Comparison of ENCODE assay signal across 8 cellular contexts in genomic region chr4:70839537-70840093, GRCh38. TPM values are rescaled to one million over a fixed set of nuclear protein-coding genes. Genes with fewer than 3 reads are reported as not detected.
DNase-seq lines count a peak whose midpoint lies in the region; ATAC-seq and TF ChIP-seq lines count a peak whose summit lies in the region.

A gene with protein sequence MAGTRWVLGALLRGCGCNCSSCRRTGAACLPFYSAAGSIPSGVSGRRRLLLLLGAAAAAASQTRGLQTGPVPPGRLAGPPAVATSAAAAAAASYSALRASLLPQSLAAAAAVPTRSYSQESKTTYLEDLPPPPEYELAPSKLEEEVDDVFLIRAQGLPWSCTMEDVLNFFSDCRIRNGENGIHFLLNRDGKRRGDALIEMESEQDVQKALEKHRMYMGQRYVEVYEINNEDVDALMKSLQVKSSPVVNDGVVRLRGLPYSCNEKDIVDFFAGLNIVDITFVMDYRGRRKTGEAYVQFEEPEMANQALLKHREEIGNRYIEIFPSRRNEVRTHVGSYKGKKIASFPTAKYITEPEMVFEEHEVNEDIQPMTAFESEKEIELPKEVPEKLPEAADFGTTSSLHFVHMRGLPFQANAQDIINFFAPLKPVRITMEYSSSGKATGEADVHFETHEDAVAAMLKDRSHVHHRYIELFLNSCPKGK (minus strand): TSS chr4:70839890. CDS start chr4:70839827, 63 bp downstream.

- H3F3A ChIP-seq in PC-9 (ENCODE audit: insufficient read depth, low read depth) = no peaks in the 10 kb centered on the region

- H3K27ac ChIP-seq in PC-9 = peak within 1 kb of the TSS; percentile 54
- H3K27ac ChIP-seq in esophagus (ENCODE audit: low read depth in 2 of 2, low read length in 1 of 2) = peak within 1 kb of the TSS; percentile 92 to 96
- peak within 1 kb of the TSS; percentile 81 for H3K27ac ChIP-seq in muscle layer of colon (ENCODE audit: low read depth, low read length)

- no peaks in the 10 kb centered on the region for H3K27me3 ChIP-seq in PC-9 (ENCODE audit: insufficient read depth, low read depth)
- no peaks in the 10 kb centered on the region for H3K27me3 ChIP-seq in esophagus (ENCODE audit: control insufficient read depth in 1 of 2, insufficient read depth in 2 of 2, low read length in 2 of 2)
- H3K27me3 ChIP-seq in muscle layer of colon (ENCODE audit: control insufficient read depth in 1 of 2, insufficient read depth in 2 of 2, low read length in 2 of 2) = no peaks in the 10 kb centered on the region

- CTCF ChIA-PET in PC-9 (lab: Charles Lee) = no interaction called here

- WGBS in esophagus, 2 donors = 0 to 1% methylated on average over 46 to 58 of the region's 59 CpGs

- POLR2A ChIA-PET in PC-9 (lab: Charles Lee; ENCODE audit: unreplicated experiment) = interaction anchor here (0.5 kb wide), 1 partner anchor 40 kb away, joined by 3 read pairs; no protein-coding TSS in a partner anchor

- intact Hi-C loops in PC-9 (cut with micrococcal nuclease; ENCODE audit: unreplicated experiment) = loop anchor here (1.0 to 5.0 kb wide), 3 partner anchors 63 to 153 kb away; partner anchors contain the start of genes DCK, MOB1B and UTP3

- H3K4me3 ChIP-seq in PC-9 = peak within 1 kb of the TSS; percentile 80
- H3K4me3 ChIP-seq in esophagus (ENCODE audit: low read depth in 1 of 2, low read length in 2 of 2) = peak within 1 kb of the TSS; percentile 81 to 97
- H3K4me3 ChIP-seq in muscle layer of colon (ENCODE audit: low read depth in 1 of 2, low read length in 2 of 2) = peak within 1 kb of the TSS; percentile 56 to 82

- ATAC-seq in GM21526 (IDR thresholded peaks at IDR 0.05; ENCODE audit: low FRiP score, unreplicated experiment) = peak; percentile 63

- DNase-seq in DMS53 (lab: John Stamatoyannopoulos, UW) (peak; percentile 93), HuH-7.5 (ENCODE audit: low spot score) (peak; percentile 70), PC-9 (peak; percentile 58 to 86)
- peak; percentile 93 for DNase-seq in activated T-cell treated with anti-CD3 and anti-CD28 coated beads, Interleukin-2, amount 50 U/mL, for 1 hour
- DNase-seq in stimulated activated CD8-positive, alpha-beta memory T cell treated with anti-CD3 and anti-CD28 coated beads, Interleukin-7, amount 100 ng/mL, for 1 hour (ENCODE audit: low read depth in 2 of 2) = peak; percentile 83 to 88

- H3K9me2 ChIP-seq in PC-9 (ENCODE audit: insufficient read depth) = no peaks in the 10 kb centered on the region

- H3K36me3 ChIP-seq in PC-9 (ENCODE audit: low read depth) = no peaks in the 10 kb centered on the region; the same call in 1 of the 2 replicates
- peaks cover 0 to 3% of the 10 kb centered on the region in 2 donors for H3K36me3 ChIP-seq in esophagus (ENCODE audit: control insufficient read depth in 2 of 2, insufficient read depth in 2 of 2, low read length in 1 of 2)
- H3K36me3 ChIP-seq in muscle layer of colon (ENCODE audit: insufficient read depth, low read length) = peaks cover 7% of the 10 kb centered on the region

- H4K20me1 ChIP-seq in PC-9 (ENCODE audit: insufficient read depth) = peaks cover 30% of the 10 kb centered on the region

- peaks cover 44% of the 10 kb centered on the region for H3K79me2 ChIP-seq in PC-9 (ENCODE audit: low read depth)

- no TSS peak for BruUV-seq in PC-9 (replicated peaks; lab: Mats Ljungman, UMichigan)

- H2AFZ ChIP-seq in PC-9 = peak within 1 kb of the TSS; percentile 71

- no peak for TF ChIP-seq CTCF in PC-9 (conservative IDR thresholded peaks at IDR 0.05)

- peak within 1 kb of the TSS; percentile 85 for H3K4me2 ChIP-seq in PC-9

- H3K9me3 ChIP-seq in PC-9 (ENCODE audit: insufficient read depth, low read depth) (no peaks in the 10 kb centered on the region), esophagus (ENCODE audit: control insufficient read depth in 2 of 2, insufficient read depth in 1 of 2, low read depth in 1 of 2, low read length in 1 of 2) (no peaks in the 10 kb centered on the region), muscle layer of colon (ENCODE audit: low read length) (no peaks in the 10 kb centered on the region)

- H3K9ac ChIP-seq in muscle layer of colon (ENCODE audit: low read length) = peak within 1 kb of the TSS; percentile 36

- H3K4me1 ChIP-seq in PC-9 (replicated peaks; ENCODE audit: insufficient read depth) (peaks cover 6% of the 10 kb centered on the region), esophagus (ENCODE audit: control insufficient read depth in 2 of 2, insufficient read depth in 2 of 2, low read length in 1 of 2) (peaks cover 0 to 2% of the 10 kb centered on the region in 2 donors), muscle layer of colon (ENCODE audit: insufficient read depth, low read length) (peaks cover 14% of the 10 kb centered on the region)

RNA-seq across cellular contexts. Expression of the gene that starts here (rescaled TPM):
- total RNA-seq in PC-9 (2021) = 52.4 and 70.0 TPM in 2 replicates
- 10 to 100 TPM; 21.5 to 39.6 TPM for polyA plus RNA-seq in esophagus

Comparison
In these comparisons a context has a peak if more than half of its experiments do, and no peak if none do; other contexts are left out.
1. Peak in every context shown above with its lines: DNase-seq, ATAC-seq, H3K4me3 ChIP-seq and H3K27ac ChIP-seq.